ENCODE assay signal across 9 cellular contexts in the genomic region with DNA sequence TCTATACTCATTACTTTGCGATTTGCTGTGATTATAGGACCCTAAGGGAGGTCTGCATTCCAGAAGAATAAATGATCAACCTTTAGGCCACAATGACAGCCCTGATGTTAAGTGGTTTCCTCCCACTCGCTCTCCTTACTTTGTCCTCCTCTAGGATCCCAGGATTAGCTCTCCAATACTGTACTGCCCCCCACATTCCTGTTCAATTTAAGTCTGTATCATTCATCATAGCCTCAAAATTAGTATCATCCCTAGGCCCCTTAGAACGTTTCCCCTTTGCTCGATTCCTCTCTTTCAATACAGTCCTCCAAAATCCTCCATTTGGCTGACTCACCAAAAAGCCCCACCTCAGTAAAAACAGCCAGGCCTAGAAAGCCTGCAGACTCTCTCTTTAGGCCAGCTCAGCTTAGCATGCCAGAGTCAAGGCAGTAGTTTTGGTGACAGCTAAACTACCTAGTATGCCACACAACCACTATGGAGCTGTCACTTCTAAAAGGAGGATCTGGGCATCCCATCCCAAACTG. TPM values are rescaled to one million over a fixed set of nuclear protein-coding genes. Genes with fewer than 3 reads are reported as not detected.
DNase-seq lines count a peak whose midpoint lies in the region; ATAC-seq and TF ChIP-seq lines count a peak whose summit lies in the region.
"Had no signal": no experiment of that assay in that cellular context is flagged by ENCODE, and none has a peak within 500 bp of the region (broad histone marks: within the 10 kb centered on the region; RNA-seq: fewer than 3 reads in every experiment).

No MANE protein-coding gene starts in this region.

- H3K9me3 ChIP-seq in testis, result no peaks in the 10 kb centered on the region

- no peak for TF ChIP-seq POLR2A in testis (IDR thresholded peaks at IDR 0.05)

- WGBS in testis, 2 donors, result 56 to 63% methylated on average over 4 of the region's 4 CpGs

- no peaks in the 10 kb centered on the region for H3K27me3 ChIP-seq in testis

- TF ChIP-seq CTCF in omental fat pad (IDR thresholded peaks at IDR 0.05) (no peak), testis (IDR thresholded peaks at IDR 0.05) (no peak)

- no peaks in the 10 kb centered on the region for H3K36me3 ChIP-seq in testis (ENCODE audit: low read depth, missing control alignments)

- no peaks in the 10 kb centered on the region for H3K9me3 Mint-ChIP-seq in IgD-negative memory B cell

- H3K27me3 Mint-ChIP-seq in IgD-negative memory B cell, result no peaks in the 10 kb centered on the region

- no peaks in the 10 kb centered on the region for H3K36me3 Mint-ChIP-seq in IgD-negative memory B cell

- peak; percentile 24 for DNase-seq in brain pericyte (ENCODE audit: low read depth, low spot score)
- no peak for DNase-seq in omental fat pad (ENCODE audit: low spot score)
- no peak for DNase-seq in OCI-M2 (lab: John Stamatoyannopoulos, UW; ENCODE audit: unreplicated experiment)
- DNase-seq in testis, result no peak
- DNase-seq in NCI-H345 (lab: John Stamatoyannopoulos, UW), result no peak

- ATAC-seq in GM18861 (IDR thresholded peaks at IDR 0.05; ENCODE audit: unreplicated experiment) (peak; percentile 36), omental fat pad (ENCODE audit: low FRiP score) (peak; percentile 85), HG02763 (IDR thresholded peaks at IDR 0.05; ENCODE audit: unreplicated experiment) (no peak)

- H3K4me1 Mint-ChIP-seq in IgD-negative memory B cell, result peaks cover 26 to 41% (median 33%) of the 10 kb centered on the region in 3 donors

- peak overlapping the region in 2 of 3 donors; percentile 40 to 61 for H3K27ac Mint-ChIP-seq in IgD-negative memory B cell

- no peak overlapping the region for H3K4me3 ChIP-seq in testis

- H3K4me3 Mint-ChIP-seq in IgD-negative memory B cell, result no peak overlapping the region

- H3K4me1 ChIP-seq in testis, result peaks cover 8% of the 10 kb centered on the region
- H3K4me1 ChIP-seq: parathyroid adenoma had no signal

- no peak overlapping the region for H3K27ac ChIP-seq in testis
- H3K27ac ChIP-seq: parathyroid adenoma had no signal

- intact Hi-C loops in testis (cut with DNase I; ENCODE audit: low total_unique reads), result no loop called here

RNA-seq across cellular contexts. Expression of a gene that starts 24.4 kb away (rescaled TPM):
- polyA plus RNA-seq in IgD-negative memory B cell (15.6 TPM), testis (ENCODE audit: insufficient read depth, low read depth, low replicate concordance) (30.0 TPM)
- total RNA-seq in omental fat pad (10 to 100 TPM; 39.7 to 56.4 (median 53.1) TPM), testis (10 to 100 TPM; 39.5 to 40.4 TPM)
